ENCODE assay signal across 23 cellular contexts in genomic region chr5:120256376-120256775, GRCh38.
"Had no signal": no experiment of that assay in that cellular context is flagged by ENCODE, and none has a peak within 500 bp of the region (broad histone marks: within the 10 kb centered on the region; RNA-seq: fewer than 3 reads in every experiment).

No MANE protein-coding gene starts in this region.

- H3K36me3 Mint-ChIP-seq: immature natural killer cell, mesothelial cell of epicardium, naive B cell had no signal

- H3K4me1 ChIP-seq: esophagus muscularis mucosa, foreskin keratinocyte, gastrocnemius medialis, lower lobe of right lung had no signal

- ATAC-seq: foreskin keratinocyte, gastrocnemius medialis, left cardiac atrium, left lung, left ventricle myocardium superior, lower lobe of right lung, mucosa of descending colon had no signal

- H3K9me3 Mint-ChIP-seq: mesothelial cell of epicardium, naive B cell had no signal

- DNase-seq: dermis blood vessel endothelial cell; dorsolateral prefrontal cortex; effector CD4-positive, alpha-beta T cell; effector memory CD4-positive, alpha-beta T cell; foreskin keratinocyte; gastrocnemius medialis; glutamatergic neuron; head of caudate nucleus; hypothalamus; immature natural killer cell; islet precursor cell; left cardiac atrium; left lung; left ventricle myocardium superior; lower lobe of right lung; mesenchymal stem cell; mucosa of descending colon; naive B cell had no signal

- FAIRE-seq: endothelial cell of umbilical vein had no signal

- H3K4me3 ChIP-seq: coronary artery, dorsolateral prefrontal cortex, esophagus muscularis mucosa, gastrocnemius medialis, hepatocyte, left lung, lower lobe of right lung, mucosa of descending colon had no signal

- H3K27ac ChIP-seq: coronary artery, dorsolateral prefrontal cortex, esophagus muscularis mucosa, foreskin keratinocyte, gastrocnemius medialis, hepatocyte, left lung, lower lobe of right lung had no signal

- H2AFZ ChIP-seq: hepatocyte had no signal

- H3K27me3 ChIP-seq: dorsolateral prefrontal cortex, esophagus muscularis mucosa, foreskin keratinocyte, gastrocnemius medialis, hepatocyte, left lung had no signal

- H3K27ac Mint-ChIP-seq: immature natural killer cell, mesothelial cell of epicardium, naive B cell had no signal

- H3K36me3 ChIP-seq: esophagus muscularis mucosa, gastrocnemius medialis, left lung, lower lobe of right lung had no signal

- H3K4me2 ChIP-seq: hepatocyte had no signal

- H3K9me3 ChIP-seq: esophagus muscularis mucosa, gastrocnemius medialis, left lung, lower lobe of right lung, mucosa of descending colon had no signal
